30 cellular contexts compared by ENCODE assay signal in the genomic region with DNA sequence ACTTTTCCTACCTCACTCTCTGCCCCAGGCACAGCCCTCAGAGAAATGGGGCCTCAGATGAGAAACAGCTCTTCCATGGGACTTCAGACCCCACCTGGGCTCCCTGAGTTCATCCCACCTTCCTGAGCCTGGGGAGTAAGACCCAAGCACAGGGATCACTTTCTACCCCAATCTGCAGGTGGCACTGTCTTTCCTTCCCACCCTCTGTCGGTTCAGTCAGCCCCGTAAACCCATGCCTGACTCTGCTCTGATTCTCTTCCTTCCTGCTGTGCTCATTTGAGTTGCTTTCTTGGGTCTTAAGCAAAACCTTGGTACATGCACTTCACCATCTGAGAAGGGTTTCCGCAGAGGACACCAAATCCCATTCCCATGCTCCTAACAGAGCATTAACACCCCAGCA.
DNase-seq lines count a peak whose midpoint lies in the region; TF ChIP-seq lines count a peak whose summit lies in the region.
"Had no signal": no experiment of that assay in that cellular context is flagged by ENCODE, and none has a peak within 500 bp of the region (broad histone marks: within the 10 kb centered on the region; RNA-seq: fewer than 3 reads in every experiment).

No MANE protein-coding gene starts in this region.

- no peak overlapping the region for H3K18ac ChIP-seq in trophoblast cell (ENCODE audit: low read length)

- H3K36me3 ChIP-seq in left ventricle myocardium inferior (no peaks in the 10 kb centered on the region), right atrium auricular region (no peaks in the 10 kb centered on the region), Karpas-422 (ENCODE audit: insufficient read depth, low read length) (no peaks in the 10 kb centered on the region), trophoblast cell (ENCODE audit: control insufficient read depth in 1 of 2, insufficient read depth in 2 of 2, low read length in 2 of 2) (no peaks in the 10 kb centered on the region)
- H3K36me3 ChIP-seq: ascending aorta, BLaER1, esophagus muscularis mucosa, heart right ventricle, neural progenitor cell, Peyer's patch, upper lobe of left lung had no signal

- H3K4me3 Mint-ChIP-seq in activated CD4-positive, alpha-beta T cell treated with anti-CD3 and anti-CD28 coated beads, Interleukin-2, amount 10 ng/mL, durations not matched to agents 24 days and 14 days = no peak overlapping the region
- H3K4me3 Mint-ChIP-seq: activated CD4-positive, alpha-beta memory T cell treated with anti-CD3 and anti-CD28 coated beads for 36 hours; memory B cell; neural progenitor cell had no signal

- H2BK5ac ChIP-seq in trophoblast cell (ENCODE audit: low read depth, low read length, poor library complexity) = no peak overlapping the region

- DNase-seq in left ventricle myocardium inferior = no peak
- DNase-seq in right atrium auricular region (ENCODE audit: low spot score) = no peak
- DNase-seq in Karpas-422 = peak; percentile 86
- no peak for DNase-seq in trophoblast cell
- DNase-seq in activated CD4-positive, alpha-beta T cell treated with anti-CD3 and anti-CD28 coated beads, Interleukin-2, amount 10 ng/mL, durations not matched to agents 24 days and 14 days = no peak
- no peak for DNase-seq in pons (ENCODE audit: low spot score)
- DNase-seq: activated CD4-positive, alpha-beta memory T cell treated with anti-CD3 and anti-CD28 coated beads for 36 hours; foreskin keratinocyte; heart right ventricle; NCI-H2029; NCI-H2227 treated with DMSO at 0.1 percent for 48 hours; NCI-H526 treated with DMSO at 0.1 percent for 48 hours; Peyer's patch; right cardiac atrium; SIG-M5; substantia nigra; SW 1271; T1000; upper lobe of left lung had no signal

- H3K79me2 ChIP-seq in Karpas-422 (ENCODE audit: low read length) = no peaks in the 10 kb centered on the region
- H3K79me2 ChIP-seq in trophoblast cell (ENCODE audit: control insufficient read depth, insufficient read depth, low read length, poor library complexity) = no peaks in the 10 kb centered on the region
- H3K79me2 ChIP-seq: parathyroid adenoma had no signal

- no peak overlapping the region for H3K4ac ChIP-seq in trophoblast cell (ENCODE audit: low read depth, low read length)

- H3K4me2 ChIP-seq in Karpas-422 (ENCODE audit: low read depth, low read length, poor library complexity, severe bottlenecking) (peak overlapping the region; percentile 57), trophoblast cell (ENCODE audit: low read length) (no peak overlapping the region)
- H3K4me2 ChIP-seq: BLaER1, neural progenitor cell had no signal

- H3K27ac ChIP-seq in left ventricle myocardium inferior (replicated peaks) = no peak overlapping the region
- no peak overlapping the region for H3K27ac ChIP-seq in right atrium auricular region
- peak overlapping the region; percentile 56; the same call in 1 of the 2 replicates for H3K27ac ChIP-seq in Karpas-422 (ENCODE audit: low read length)
- no peak overlapping the region for H3K27ac ChIP-seq in VCaP
- H3K27ac ChIP-seq in trophoblast cell (ENCODE audit: low read depth, low read length) = no peak overlapping the region
- H3K27ac ChIP-seq: ascending aorta, BLaER1, esophagus muscularis mucosa, foreskin keratinocyte, heart right ventricle, neural progenitor cell, parathyroid adenoma, Peyer's patch, upper lobe of left lung had no signal

- no peak overlapping the region for H4K12ac ChIP-seq in trophoblast cell (ENCODE audit: low read depth, low read length)

- no peaks in the 10 kb centered on the region for H3K4me1 Mint-ChIP-seq in activated CD4-positive, alpha-beta T cell treated with anti-CD3 and anti-CD28 coated beads, Interleukin-2, amount 10 ng/mL, durations not matched to agents 24 days and 14 days
- H3K4me1 Mint-ChIP-seq: memory B cell, neural progenitor cell had no signal

- WGBS in trophoblast cell (ENCODE audit: extremely low coverage, insufficient coverage, insufficient read length) = no CpG with 5 or more reads among the region's 3 CpGs

- H3K79me1 ChIP-seq in trophoblast cell (ENCODE audit: low read length) = no peaks in the 10 kb centered on the region

- peak overlapping the region; percentile 31 for H3K23ac ChIP-seq in trophoblast cell (ENCODE audit: low read length)

- H3K27me3 Mint-ChIP-seq in activated CD4-positive, alpha-beta T cell treated with anti-CD3 and anti-CD28 coated beads, Interleukin-2, amount 10 ng/mL, durations not matched to agents 24 days and 14 days = no peaks in the 10 kb centered on the region
- H3K27me3 Mint-ChIP-seq: activated CD4-positive, alpha-beta memory T cell treated with anti-CD3 and anti-CD28 coated beads for 36 hours; memory B cell had no signal

- H3K9me2 ChIP-seq in Karpas-422 (replicated peaks; ENCODE audit: insufficient read depth, low read length) = no peaks in the 10 kb centered on the region

- peak overlapping the region; percentile 78 for H2AFZ ChIP-seq in Karpas-422 (ENCODE audit: low read length)
- no peak overlapping the region for H2AFZ ChIP-seq in trophoblast cell (ENCODE audit: insufficient read depth, low read length, poor library complexity)
- H2AFZ ChIP-seq: neural progenitor cell, parathyroid adenoma had no signal

- no peaks in the 10 kb centered on the region for H4K20me1 ChIP-seq in Karpas-422 (ENCODE audit: insufficient read depth, low read depth, low read length)
- H4K20me1 ChIP-seq: BLaER1 had no signal

- no peaks in the 10 kb centered on the region for H3K36me3 Mint-ChIP-seq in activated CD4-positive, alpha-beta T cell treated with anti-CD3 and anti-CD28 coated beads, Interleukin-2, amount 10 ng/mL, durations not matched to agents 24 days and 14 days (ENCODE audit: low read depth)
- H3K36me3 Mint-ChIP-seq: activated CD4-positive, alpha-beta memory T cell treated with anti-CD3 and anti-CD28 coated beads for 36 hours; activated naive CD4-positive, alpha-beta T cell treated with anti-CD3 and anti-CD28 coated beads, Interleukin-2, amount 50 U/mL, for 72 hours; memory B cell; neural progenitor cell had no signal

- peak; percentile 25 for TF ChIP-seq CTCF in left ventricle myocardium inferior (IDR thresholded peaks at IDR 0.05; ENCODE audit: borderline replicate concordance)
- no peak for TF ChIP-seq CTCF in right atrium auricular region (IDR thresholded peaks at IDR 0.05)
- 0 out of 2 replicates have a peak, but pooled peaks have one; percentile 31 for TF ChIP-seq CTCF in VCaP (conservative IDR thresholded peaks at IDR 0.05)

- no peak overlapping the region for H3K27ac Mint-ChIP-seq in activated CD4-positive, alpha-beta T cell treated with anti-CD3 and anti-CD28 coated beads, Interleukin-2, amount 10 ng/mL, durations not matched to agents 24 days and 14 days
- H3K27ac Mint-ChIP-seq: activated CD4-positive, alpha-beta memory T cell treated with anti-CD3 and anti-CD28 coated beads for 36 hours; activated naive CD4-positive, alpha-beta T cell treated with anti-CD3 and anti-CD28 coated beads, Interleukin-2, amount 50 U/mL, for 72 hours; activated T-helper 2 cell treated with anti-CD3 and anti-CD28 coated beads, Interferon-gamma antibody, Interleukin-2, Interleukin-4, amounts not matched to agents 10 μg/mL and 5 μg/mL and 100 μg/mL, durations not matched to agents 14 hours and 24 hours and 36 hours; memory B cell; neural progenitor cell had no signal

- H3K9ac ChIP-seq in Karpas-422 (ENCODE audit: low read length) (peak overlapping the region; percentile 34), trophoblast cell (ENCODE audit: low read length) (no peak overlapping the region)
- H3K9ac ChIP-seq: BLaER1, neural progenitor cell, parathyroid adenoma had no signal

- intact Hi-C loops in left ventricle myocardium inferior (cut with micrococcal nuclease) = no loop called here
- intact Hi-C loops in activated CD4-positive, alpha-beta T cell treated with anti-CD3 and anti-CD28 coated beads, Interleukin-2, amount 10 ng/mL, durations not matched to agents 24 days and 14 days (cut with micrococcal nuclease) = no loop called here

- no peaks in the 10 kb centered on the region for H3K27me3 ChIP-seq in left ventricle myocardium inferior (ENCODE audit: low read depth)
- no peaks in the 10 kb centered on the region for H3K27me3 ChIP-seq in right atrium auricular region
- no peaks in the 10 kb centered on the region for H3K27me3 ChIP-seq in Karpas-422 (ENCODE audit: low read length)
- H3K27me3 ChIP-seq in trophoblast cell (ENCODE audit: insufficient read depth, low read length) = no peaks in the 10 kb centered on the region
- H3K27me3 ChIP-seq: ascending aorta, BLaER1, esophagus muscularis mucosa, foreskin keratinocyte, neural progenitor cell, Peyer's patch, upper lobe of left lung had no signal

- H2BK120ac ChIP-seq in trophoblast cell (ENCODE audit: insufficient read depth, low read length, poor library complexity) = no peak overlapping the region

- H2AK5ac ChIP-seq in trophoblast cell (ENCODE audit: low read length) = no peak overlapping the region

- H3K9me3 ChIP-seq in left ventricle myocardium inferior (replicated peaks) = no peaks in the 10 kb centered on the region
- H3K9me3 ChIP-seq in right atrium auricular region = no peaks in the 10 kb centered on the region
- no peaks in the 10 kb centered on the region for H3K9me3 ChIP-seq in Karpas-422 (ENCODE audit: low read length)
- H3K9me3 ChIP-seq in trophoblast cell (ENCODE audit: insufficient read depth, low read depth, low read length) = no peaks in the 10 kb centered on the region
- H3K9me3 ChIP-seq: ascending aorta, BLaER1, Caco-2, esophagus muscularis mucosa, heart right ventricle, Peyer's patch, upper lobe of left lung had no signal

- H3K4me1 ChIP-seq in left ventricle myocardium inferior = no peaks in the 10 kb centered on the region
- no peaks in the 10 kb centered on the region for H3K4me1 ChIP-seq in right atrium auricular region
- peaks cover 32% of the 10 kb centered on the region for H3K4me1 ChIP-seq in Karpas-422 (ENCODE audit: low read length)
- H3K4me1 ChIP-seq in trophoblast cell (ENCODE audit: control insufficient read depth in 1 of 2, insufficient read depth in 2 of 2, low read length in 2 of 2) = no peaks in the 10 kb centered on the region
- H3K4me1 ChIP-seq: ascending aorta, BLaER1, Caco-2, esophagus muscularis mucosa, foreskin keratinocyte, heart right ventricle, neural progenitor cell, parathyroid adenoma, Peyer's patch, upper lobe of left lung had no signal

- H2BK12ac ChIP-seq in trophoblast cell (ENCODE audit: low read length) = no peak overlapping the region

- no peak overlapping the region for H4K91ac ChIP-seq in trophoblast cell (ENCODE audit: low read depth, low read length)

- H3K4me3 ChIP-seq in left ventricle myocardium inferior = no peak overlapping the region
- no peak overlapping the region for H3K4me3 ChIP-seq in right atrium auricular region
- H3K4me3 ChIP-seq in Karpas-422 (ENCODE audit: low read length) = peak overlapping the region; percentile 41; the same call in 1 of the 2 replicates
- H3K4me3 ChIP-seq in trophoblast cell (ENCODE audit: low read depth, low read length) = no peak overlapping the region
- H3K4me3 ChIP-seq: ascending aorta, BLaER1, esophagus muscularis mucosa, heart right ventricle, K562, neural progenitor cell, Peyer's patch, upper lobe of left lung had no signal

- no peak overlapping the region for H4K8ac ChIP-seq in trophoblast cell (ENCODE audit: low read depth, low read length)

- H3K14ac ChIP-seq in trophoblast cell (ENCODE audit: low read length) = no peak overlapping the region

- H3K9me3 Mint-ChIP-seq in activated CD4-positive, alpha-beta T cell treated with anti-CD3 and anti-CD28 coated beads, Interleukin-2, amount 10 ng/mL, durations not matched to agents 24 days and 14 days = no peaks in the 10 kb centered on the region
- H3K9me3 Mint-ChIP-seq: activated CD4-positive, alpha-beta memory T cell treated with anti-CD3 and anti-CD28 coated beads for 36 hours; neural progenitor cell had no signal

Comparison
In these comparisons a context has a peak if more than half of its experiments do, and no peak if none do; other contexts are left out.
1. CTCF ChIP-seq: peak in left ventricle myocardium inferior (single experiment) and VCaP (single experiment); none in right atrium auricular region (0 of 2).